20 cellular contexts compared by ENCODE assay signal in the genomic region with DNA sequence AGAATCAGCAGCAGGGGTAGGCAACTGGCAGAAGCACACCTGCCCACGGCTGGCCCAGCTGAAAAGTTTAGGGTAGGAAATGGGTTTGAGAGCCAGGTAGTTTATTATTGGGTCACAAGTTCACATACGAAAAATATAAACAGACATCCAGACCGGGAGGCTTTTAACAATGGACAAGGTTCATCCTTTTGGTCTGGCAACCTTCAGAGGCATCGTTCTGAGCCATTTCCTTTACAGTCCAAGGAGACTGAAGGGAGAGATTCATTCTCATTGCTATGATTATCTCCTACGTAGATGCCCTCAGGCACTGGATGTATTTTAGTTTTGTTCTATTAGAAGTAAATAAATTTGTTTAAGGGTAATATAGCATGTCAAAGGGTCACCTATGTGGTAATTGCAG.
"Had no signal": no experiment of that assay in that cellular context is flagged by ENCODE, and none has a peak within 500 bp of the region (broad histone marks: within the 10 kb centered on the region; RNA-seq: fewer than 3 reads in every experiment).

No MANE protein-coding gene starts in this region.

- ATAC-seq: activated T-helper 17 cell treated with anti-CD3 and anti-CD28 coated beads, Interleukin-2, amount 50 U/mL, for 72 hours; left ventricle myocardium superior; stimulated activated naive CD8-positive, alpha-beta T cell treated with anti-CD3 and anti-CD28 coated beads, Interleukin-15, amount 100 ng/mL, for 72 hours; T-cell had no signal

- H2AFZ ChIP-seq: hepatocyte had no signal

- DNase-seq: activated CD4-positive, alpha-beta T cell treated with anti-CD3 and anti-CD28 coated beads for 1 hour; activated CD4-positive, alpha-beta T cell treated with anti-CD3 and anti-CD28 coated beads, Interleukin-2, amount 50 U/mL, for 48 hours; activated naive CD4-positive, alpha-beta T cell treated with Interleukin-2 at 50 U/mL for 16 hours; anterior cingulate cortex; brain microvascular endothelial cell; cortex of kidney; effector CD8-positive, alpha-beta T cell; islet precursor cell; left ventricle myocardium superior; mesendoderm; nucleus accumbens; posterior cingulate gyrus; stimulated activated naive CD8-positive, alpha-beta T cell treated with anti-CD3 and anti-CD28 coated beads, Interleukin-15, amount 100 ng/mL, for 72 hours; T-cell; T1000; testis had no signal

- H3K27ac ChIP-seq: brain microvascular endothelial cell, hepatocyte, right atrium auricular region, testis, VCaP had no signal

- H3K9me3 ChIP-seq: right atrium auricular region, testis had no signal

- H3K27me3 ChIP-seq: brain microvascular endothelial cell, hepatocyte, right atrium auricular region, testis had no signal

- H3K4me1 ChIP-seq: testis had no signal

- H3K4me2 ChIP-seq: hepatocyte had no signal

- H3K4me3 ChIP-seq: hepatocyte, right atrium auricular region, testis had no signal

- H3K36me3 ChIP-seq: brain microvascular endothelial cell, right atrium auricular region had no signal
